Comparison of ENCODE assay signal across 31 cellular contexts in the genomic region with DNA sequence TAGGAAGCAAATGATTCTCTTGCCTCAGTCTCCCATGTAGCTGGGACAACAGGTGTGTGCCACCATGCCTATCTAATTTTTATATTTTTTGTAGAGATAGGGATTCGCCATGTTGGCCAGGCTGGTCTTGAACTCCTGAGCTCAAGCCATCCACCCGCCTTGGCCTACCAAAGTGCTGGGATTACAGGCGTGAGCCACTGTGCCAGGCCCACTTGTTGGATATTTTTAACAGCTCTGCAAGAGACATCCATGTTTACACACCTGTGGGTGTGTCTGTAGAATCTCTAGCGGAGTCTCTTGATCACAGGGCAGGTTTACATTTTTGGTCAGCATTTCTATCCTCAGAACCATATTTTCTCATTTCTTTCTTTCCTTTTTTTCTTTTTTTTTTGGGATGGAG.
"Had no signal": no experiment of that assay in that cellular context is flagged by ENCODE, and none has a peak within 500 bp of the region (broad histone marks: within the 10 kb centered on the region; RNA-seq: fewer than 3 reads in every experiment).

No MANE protein-coding gene starts in this region.

- H3K27me3 Mint-ChIP-seq: activated CD4-positive, alpha-beta memory T cell treated with anti-CD3 and anti-CD28 coated beads for 36 hours; activated CD4-positive, alpha-beta T cell treated with anti-CD3 and anti-CD28 coated beads, Interleukin-2, amount 10 ng/mL, durations not matched to agents 7 days and 5 days; activated CD8-positive, alpha-beta T cell treated with anti-CD3 and anti-CD28 coated beads for 36 hours; activated naive CD8-positive, alpha-beta T cell treated with anti-CD3 and anti-CD28 coated beads for 36 hours; activated T-helper 17 cell treated with anti-CD3 and anti-CD28 coated beads, Interleukin-2, amount 50 U/mL, for 72 hours had no signal

- ATAC-seq: activated CD8-positive, alpha-beta T cell treated with anti-CD3 and anti-CD28 coated beads for 36 hours; activated naive CD4-positive, alpha-beta T cell treated with anti-CD3 and anti-CD28 coated beads, Interleukin-2, amount 50 U/mL, for 72 hours; activated T-cell treated with anti-CD3 and anti-CD28 coated beads, Interleukin-2, amount 50 U/mL, for 4 hours; activated T-cell treated with anti-CD3 and anti-CD28 coated beads, Interleukin-2, amount 50 U/mL, for 72 hours; activated T-helper 17 cell treated with anti-CD3 and anti-CD28 coated beads, Interleukin-2, amount 50 U/mL, for 72 hours; body of pancreas had no signal

- H3K4me1 Mint-ChIP-seq: activated B cell treated with CpG ODN at 0.5 μM for 24 hours; activated CD4-positive, alpha-beta T cell treated with anti-CD3 and anti-CD28 coated beads, Interleukin-2, amount 10 ng/mL, durations not matched to agents 7 days and 5 days; activated naive CD8-positive, alpha-beta T cell treated with anti-CD3 and anti-CD28 coated beads for 36 hours; activated T-helper 17 cell treated with anti-CD3 and anti-CD28 coated beads, Interleukin-2, amount 50 U/mL, for 72 hours had no signal

- H3K9me3 Mint-ChIP-seq: activated B cell treated with CpG ODN at 0.5 μM for 24 hours; activated CD4-positive, alpha-beta memory T cell treated with anti-CD3 and anti-CD28 coated beads for 36 hours; activated CD4-positive, alpha-beta T cell treated with anti-CD3 and anti-CD28 coated beads, Interleukin-2, amount 10 ng/mL, durations not matched to agents 7 days and 5 days; activated CD8-positive, alpha-beta T cell treated with anti-CD3 and anti-CD28 coated beads for 36 hours; activated naive CD4-positive, alpha-beta T cell treated with anti-CD3 and anti-CD28 coated beads for 36 hours; activated naive CD4-positive, alpha-beta T cell treated with anti-CD3 and anti-CD28 coated beads, Interleukin-2, amount 50 U/mL, for 72 hours; activated naive CD8-positive, alpha-beta T cell treated with anti-CD3 and anti-CD28 coated beads for 36 hours; activated T-cell treated with anti-CD3 and anti-CD28 coated beads, Interleukin-2, amount 50 U/mL, for 4 hours; activated T-cell treated with anti-CD3 and anti-CD28 coated beads, Interleukin-2, amount 50 U/mL, for 72 hours; activated T-helper 1 cell treated with anti-CD3 and anti-CD28 coated beads, Interleukin-12 subunit alpha, Interleukin-12 subunit beta, Interleukin-2, Interleukin-4 antibody, amounts not matched to agents 30 ng/mL and 10 ng/mL and 1 ng/mL, durations not matched to agents 14 hours and 24 hours and 36 hours; activated T-helper 17 cell treated with anti-CD3 and anti-CD28 coated beads, Interleukin-2, amount 50 U/mL, for 72 hours; T-helper 1 cell treated with Interleukin-12 subunit alpha and Interleukin-12 subunit beta and Interleukin-4 antibody, amounts not matched to agents 30 μg/mL and 1 μg/mL, for 36 hours; T-helper 2 cell treated with Interferon-gamma antibody and Interleukin-4, amounts not matched to agents 5 μg/mL and 100 μg/mL, for 36 hours had no signal

- H3K4me3 Mint-ChIP-seq: activated B cell treated with CpG ODN at 0.5 μM for 24 hours; activated CD4-positive, alpha-beta memory T cell treated with anti-CD3 and anti-CD28 coated beads for 36 hours; activated CD4-positive, alpha-beta T cell treated with anti-CD3 and anti-CD28 coated beads, Interleukin-2, amount 10 ng/mL, durations not matched to agents 7 days and 5 days; activated CD8-positive, alpha-beta T cell treated with anti-CD3 and anti-CD28 coated beads for 36 hours; activated naive CD4-positive, alpha-beta T cell treated with anti-CD3 and anti-CD28 coated beads for 36 hours; activated naive CD8-positive, alpha-beta T cell treated with anti-CD3 and anti-CD28 coated beads for 36 hours; activated T-cell treated with anti-CD3 and anti-CD28 coated beads, Interleukin-2, amount 50 U/mL, for 4 hours; activated T-cell treated with anti-CD3 and anti-CD28 coated beads, Interleukin-2, amount 50 U/mL, for 72 hours; activated T-helper 1 cell treated with anti-CD3 and anti-CD28 coated beads, Interleukin-12 subunit alpha, Interleukin-12 subunit beta, Interleukin-2, Interleukin-4 antibody, amounts not matched to agents 30 ng/mL and 10 ng/mL and 1 ng/mL, durations not matched to agents 14 hours and 24 hours and 36 hours; activated T-helper 17 cell treated with anti-CD3 and anti-CD28 coated beads, Interleukin-2, amount 50 U/mL, for 72 hours; T-helper 1 cell treated with Interleukin-12 subunit alpha and Interleukin-12 subunit beta and Interleukin-4 antibody, amounts not matched to agents 30 μg/mL and 1 μg/mL, for 36 hours; T-helper 2 cell treated with Interferon-gamma antibody and Interleukin-4, amounts not matched to agents 5 μg/mL and 100 μg/mL, for 36 hours had no signal

- H3K36me3 Mint-ChIP-seq: activated CD4-positive, alpha-beta memory T cell treated with anti-CD3 and anti-CD28 coated beads for 36 hours; activated naive CD4-positive, alpha-beta T cell treated with anti-CD3 and anti-CD28 coated beads, Interleukin-2, amount 50 U/mL, for 72 hours; activated naive CD8-positive, alpha-beta T cell treated with anti-CD3 and anti-CD28 coated beads for 36 hours had no signal

- H3K27ac Mint-ChIP-seq: activated B cell treated with CpG ODN at 0.5 μM for 24 hours; activated CD4-positive, alpha-beta memory T cell treated with anti-CD3 and anti-CD28 coated beads for 36 hours; activated CD4-positive, alpha-beta T cell treated with anti-CD3 and anti-CD28 coated beads, Interleukin-2, amount 10 ng/mL, durations not matched to agents 7 days and 5 days; activated CD8-positive, alpha-beta T cell treated with anti-CD3 and anti-CD28 coated beads for 36 hours; activated naive CD4-positive, alpha-beta T cell treated with anti-CD3 and anti-CD28 coated beads for 36 hours; activated naive CD4-positive, alpha-beta T cell treated with anti-CD3 and anti-CD28 coated beads, Interleukin-2, amount 50 U/mL, for 72 hours; activated naive CD8-positive, alpha-beta T cell treated with anti-CD3 and anti-CD28 coated beads for 36 hours; activated T-cell treated with anti-CD3 and anti-CD28 coated beads, Interleukin-2, amount 50 U/mL, for 72 hours; activated T-helper 1 cell treated with anti-CD3 and anti-CD28 coated beads, Interleukin-12 subunit alpha, Interleukin-12 subunit beta, Interleukin-2, Interleukin-4 antibody, amounts not matched to agents 30 ng/mL and 10 ng/mL and 1 ng/mL, durations not matched to agents 14 hours and 24 hours and 36 hours; activated T-helper 17 cell treated with anti-CD3 and anti-CD28 coated beads, Interleukin-2, amount 50 U/mL, for 72 hours; T-helper 1 cell treated with Interleukin-12 subunit alpha and Interleukin-12 subunit beta and Interleukin-4 antibody, amounts not matched to agents 30 μg/mL and 1 μg/mL, for 36 hours; T-helper 2 cell treated with Interferon-gamma antibody and Interleukin-4, amounts not matched to agents 5 μg/mL and 100 μg/mL, for 36 hours had no signal

- DNase-seq: activated B cell treated with CpG ODN at 0.5 μM for 24 hours; activated CD4-positive, alpha-beta memory T cell treated with anti-CD3 and anti-CD28 coated beads for 36 hours; activated CD4-positive, alpha-beta T cell treated with anti-CD3 and anti-CD28 coated beads for 4 hours; activated CD4-positive, alpha-beta T cell treated with anti-CD3 and anti-CD28 coated beads, Interleukin-2, amount 10 ng/mL, durations not matched to agents 7 days and 5 days; activated CD4-positive, CD25-positive, alpha-beta regulatory T cell treated with anti-CD3 and anti-CD28 coated beads, Interleukin-2, amount 50 U/mL, for 72 hours; activated CD8-positive, alpha-beta memory T cell treated with anti-CD3 and anti-CD28 coated beads, Interleukin-2, amount 50 U/mL, for 4 hours; activated CD8-positive, alpha-beta T cell treated with anti-CD3 and anti-CD28 coated beads for 36 hours; activated effector memory CD4-positive, alpha-beta T cell treated with anti-CD3 and anti-CD28 coated beads, Interleukin-2, amount 50 U/mL, for 16 hours; activated gamma-delta T cell treated with Interleukin-2 at 50 U/mL for 16 hours; activated naive CD4-positive, alpha-beta T cell; activated naive CD4-positive, alpha-beta T cell treated with anti-CD3 and anti-CD28 coated beads for 36 hours; activated naive CD4-positive, alpha-beta T cell treated with anti-CD3 and anti-CD28 coated beads, Interleukin-2, amount 50 U/mL, for 16 hours; activated naive CD8-positive, alpha-beta T cell treated with anti-CD3 and anti-CD28 coated beads for 36 hours; activated T-cell treated with anti-CD3 and anti-CD28 coated beads for 4 hours; activated T-cell treated with anti-CD3 and anti-CD28 coated beads, Interleukin-2, amount 50 U/mL, for 1 hour; activated T-cell treated with anti-CD3 and anti-CD28 coated beads, Interleukin-2, amount 50 U/mL, for 4 hours; activated T-cell treated with anti-CD3 and anti-CD28 coated beads, Interleukin-2, amount 50 U/mL, for 72 hours; adrenal gland; amniotic stem cell; aorta; body of pancreas; brain microvascular endothelial cell; central memory CD4-positive, alpha-beta T cell; T-helper 1 cell; T-helper 2 cell; T-helper 9 cell had no signal
